Comparison of ENCODE assay signal across 20 cellular contexts in genomic region chr10:131532745-131533341, GRCh38.
"Had no signal": no experiment of that assay in that cellular context is flagged by ENCODE, and none has a peak within 500 bp of the region (broad histone marks: within the 10 kb centered on the region; RNA-seq: fewer than 3 reads in every experiment).

No MANE protein-coding gene starts in this region.

- H3K4me3 ChIP-seq: coronary artery, lung, ovary, smooth muscle cell, suprapubic skin, transverse colon, upper lobe of right lung, uterus had no signal

- H3K4me2 ChIP-seq: smooth muscle cell had no signal

- ATAC-seq: effector memory CD8-positive, alpha-beta T cell; left lobe of liver; natural killer cell; sciatic nerve had no signal

- H3K27ac ChIP-seq: coronary artery, ovary, suprapubic skin, transverse colon, upper lobe of right lung, uterus had no signal

- H3K36me3 ChIP-seq: ovary, suprapubic skin, transverse colon, upper lobe of right lung, uterus had no signal

- H3K9me3 ChIP-seq: ovary, suprapubic skin, transverse colon, upper lobe of right lung, uterus had no signal

- DNase-seq: dermis blood vessel endothelial cell; effector memory CD8-positive, alpha-beta T cell; natural killer cell; nucleus accumbens; ovary; stimulated activated CD4-positive, alpha-beta T cell treated with anti-CD3 and anti-CD28 coated beads, Interleukin-12 subunit alpha, Interleukin-12 subunit beta, amount 100 ng/mL, for 4 hours; stimulated activated CD4-positive, alpha-beta T cell treated with anti-CD3 and anti-CD28 coated beads, Interleukin-1b, Interleukin-23, amount 100 ng/mL, for 48 hours; stimulated activated CD4-positive, alpha-beta T cell treated with anti-CD3 and anti-CD28 coated beads, Interleukin-4, amount 100 ng/mL, for 1 hour; stimulated activated CD8-positive, alpha-beta memory T cell treated with anti-CD3 and anti-CD28 coated beads, Interleukin-4, amount 100 ng/mL, for 48 hours; stimulated activated naive CD4-positive, alpha-beta T cell; stimulated activated naive CD8-positive, alpha-beta T cell treated with anti-CD3 and anti-CD28 coated beads, Interleukin-15, amount 100 ng/mL, for 72 hours; transverse colon; upper lobe of right lung; uterus had no signal

- H3K4me1 ChIP-seq: suprapubic skin, transverse colon, upper lobe of right lung, uterus had no signal

- H3K27me3 ChIP-seq: ovary, suprapubic skin, transverse colon, upper lobe of right lung, uterus had no signal
